ENCODE assay signal across 10 cellular contexts in genomic region chr1:151475175-151475574, GRCh38. TPM values are rescaled to one million over a fixed set of nuclear protein-coding genes. Genes with fewer than 3 reads are reported as not detected.
DNase-seq lines count a peak whose midpoint lies in the region; ATAC-seq and TF ChIP-seq lines count a peak whose summit lies in the region.
"Had no signal": no experiment of that assay in that cellular context is flagged by ENCODE, and none has a peak within 500 bp of the region (broad histone marks: within the 10 kb centered on the region; RNA-seq: fewer than 3 reads in every experiment).

No MANE protein-coding gene starts in this region.

- H3K4me3 Mint-ChIP-seq in activated naive CD4-positive, alpha-beta T cell treated with anti-CD3 and anti-CD28 coated beads for 36 hours: no peak overlapping the region
- H3K4me3 Mint-ChIP-seq in naive thymus-derived CD8-positive, alpha-beta T cell: no peak overlapping the region

- no peaks in the 10 kb centered on the region for H3K9me3 Mint-ChIP-seq in activated naive CD4-positive, alpha-beta T cell treated with anti-CD3 and anti-CD28 coated beads for 36 hours
- no peaks in the 10 kb centered on the region for H3K9me3 Mint-ChIP-seq in naive thymus-derived CD8-positive, alpha-beta T cell

- TF ChIP-seq CTCF in KMS-11 (conservative IDR thresholded peaks at IDR 0.05; ENCODE audit: low read depth, low read length): no peak
- no peak for TF ChIP-seq CTCF in testis (IDR thresholded peaks at IDR 0.05)

- POLR2A ChIA-PET in naive thymus-derived CD8-positive, alpha-beta T cell (lab: Charles Lee): interaction anchor here (0.6 to 5.8 kb wide), 4 partner anchors 9 to 734 kb away, joined by 3 to 39 read pairs (median 4); partner anchors contain the start of gene POGZ

- H3K9me3 ChIP-seq in testis: no peaks in the 10 kb centered on the region

- no peak for TF ChIP-seq POLR2A in testis (IDR thresholded peaks at IDR 0.05)

- peak; percentile 68 for ATAC-seq in HG02571 (IDR thresholded peaks at IDR 0.05; ENCODE audit: unreplicated experiment)
- no peak for ATAC-seq in naive thymus-derived CD8-positive, alpha-beta T cell

- no peaks in the 10 kb centered on the region for H3K27me3 Mint-ChIP-seq in activated naive CD4-positive, alpha-beta T cell treated with anti-CD3 and anti-CD28 coated beads for 36 hours (ENCODE audit: low read depth)
- peaks cover 0 to 8% (median 4%) of the 10 kb centered on the region in 5 donors for H3K27me3 Mint-ChIP-seq in naive thymus-derived CD8-positive, alpha-beta T cell

- no peaks in the 10 kb centered on the region for H4K20me1 ChIP-seq in KMS-11 (ENCODE audit: insufficient read depth)

- DNase-seq in activated naive CD4-positive, alpha-beta T cell treated with anti-CD3 and anti-CD28 coated beads for 36 hours: peak; percentile 60
- DNase-seq in activated naive CD4-positive, alpha-beta T cell treated with Interleukin-2 at 50 U/mL for 16 hours: no peak
- DNase-seq in stimulated activated CD8-positive, alpha-beta memory T cell treated with anti-CD3 and anti-CD28 coated beads, Interleukin-4, amount 100 ng/mL, for 48 hours: peak; percentile 38
- DNase-seq in activated CD8-positive, alpha-beta memory T cell treated with anti-CD3 and anti-CD28 coated beads, Interleukin-2, amount 50 U/mL, for 4 hours: no peak
- no peak for DNase-seq in testis
- no peak for DNase-seq in naive thymus-derived CD8-positive, alpha-beta T cell
- DNase-seq: GDM1, NCI-H526 had no signal

- H3K27me3 ChIP-seq in KMS-11 (ENCODE audit: insufficient read depth, low read depth) (no peaks in the 10 kb centered on the region), testis (no peaks in the 10 kb centered on the region)

- peak overlapping the region; percentile 0; the same call in 1 of the 2 replicates for H3K9ac ChIP-seq in KMS-11

- H3K36me3 Mint-ChIP-seq in activated naive CD4-positive, alpha-beta T cell treated with anti-CD3 and anti-CD28 coated beads for 36 hours (ENCODE audit: low read depth): no peaks in the 10 kb centered on the region
- H3K36me3 Mint-ChIP-seq in naive thymus-derived CD8-positive, alpha-beta T cell: no peaks in the 10 kb centered on the region

- peak overlapping the region; percentile 50 for H3K27ac ChIP-seq in KMS-11
- H3K27ac ChIP-seq in testis: no peak overlapping the region

- peak overlapping the region; percentile 37 for H3K4me2 ChIP-seq in KMS-11

- H3K4me1 Mint-ChIP-seq in activated naive CD4-positive, alpha-beta T cell treated with anti-CD3 and anti-CD28 coated beads for 36 hours (ENCODE audit: low read depth): peaks cover 28% of the 10 kb centered on the region
- peaks cover 5 to 12% (median 8%) of the 10 kb centered on the region in 4 donors for H3K4me1 Mint-ChIP-seq in naive thymus-derived CD8-positive, alpha-beta T cell

- H3K4me3 ChIP-seq in KMS-11 (IDR thresholded peaks at IDR 0.05; ENCODE audit: insufficient read depth, low read depth, low read length): peak overlapping the region; percentile 24
- H3K4me3 ChIP-seq in testis: no peak overlapping the region

- 71 to 100% methylated on average over 1 of the region's 1 CpG for WGBS in testis, 2 donors

- intact Hi-C loops in activated naive CD4-positive, alpha-beta T cell treated with anti-CD3 and anti-CD28 coated beads for 36 hours (cut with micrococcal nuclease): loop anchor here (1.0 to 5.0 kb wide), 2 partner anchors 20 to 33 kb away; no protein-coding TSS in a partner anchor
- intact Hi-C loops in testis (cut with DNase I; ENCODE audit: low total_unique reads): no loop called here

- no peak overlapping the region for H3K27ac Mint-ChIP-seq in activated naive CD4-positive, alpha-beta T cell treated with anti-CD3 and anti-CD28 coated beads for 36 hours
- H3K27ac Mint-ChIP-seq in naive thymus-derived CD8-positive, alpha-beta T cell: no peak overlapping the region

- H3K36me3 ChIP-seq in KMS-11 (ENCODE audit: insufficient read depth) (no peaks in the 10 kb centered on the region), testis (ENCODE audit: low read depth, missing control alignments) (no peaks in the 10 kb centered on the region)

- CTCF ChIA-PET in activated naive CD4-positive, alpha-beta T cell treated with anti-CD3 and anti-CD28 coated beads for 36 hours (lab: Charles Lee): interaction anchor here (0.7 to 1.7 kb wide), 6 partner anchors 15 to 135 kb away, joined by 3 to 5 read pairs (median 3); no protein-coding TSS in a partner anchor

- H2AFZ ChIP-seq in KMS-11 (ENCODE audit: low read depth): peak overlapping the region; percentile 25

- no peaks in the 10 kb centered on the region for H3K79me2 ChIP-seq in KMS-11 (ENCODE audit: insufficient read depth, low read depth)

- peaks cover 34% of the 10 kb centered on the region for H3K4me1 ChIP-seq in KMS-11 (ENCODE audit: low read depth, poor library complexity, severe bottlenecking)
- H3K4me1 ChIP-seq in testis: peaks cover 7% of the 10 kb centered on the region

RNA-seq across cellular contexts. Expression of gene POGZ, which starts 15.9 kb away (rescaled TPM):
- 10 to 100 TPM; 69.7 to 73.7 TPM for total RNA-seq in activated naive CD4-positive, alpha-beta T cell treated with anti-CD3 and anti-CD28 coated beads for 36 hours
- 100 to 1,000 TPM; 131 to 137 TPM for total RNA-seq in testis
- 84.3 TPM for polyA plus RNA-seq in testis (ENCODE audit: insufficient read depth, low read depth, low replicate concordance)
- 100 to 1,000 TPM; 101 to 112 TPM for total RNA-seq in naive thymus-derived CD8-positive, alpha-beta T cell
- polyA plus RNA-seq in naive thymus-derived CD8-positive, alpha-beta T cell: 1 to 10 TPM; 5.9 to 9.5 (median 9.0) TPM

RNA-seq across cellular contexts. Expression of gene CGN, which starts 36.0 kb away (rescaled TPM):
- total RNA-seq in activated naive CD4-positive, alpha-beta T cell treated with anti-CD3 and anti-CD28 coated beads for 36 hours: 1 to 10 TPM in 1 of 2 experiments, under 1 TPM in 1; 0.62 to 1.5 TPM
- total RNA-seq in testis: 10 to 100 TPM; 25.7 to 31.6 TPM
- 25.9 TPM for polyA plus RNA-seq in testis (ENCODE audit: insufficient read depth, low read depth, low replicate concordance)
- 1 to 10 TPM; 2.6 to 2.7 TPM for total RNA-seq in naive thymus-derived CD8-positive, alpha-beta T cell
- 1 to 10 TPM in 2 of 3 donors, under 1 TPM in 1; 0.08 to 1.3 (median 1.0) TPM for polyA plus RNA-seq in naive thymus-derived CD8-positive, alpha-beta T cell

Comparison
In these comparisons a context has a peak if more than half of its experiments do, and no peak if none do; other contexts are left out.
1. DNase-seq: peak in activated naive CD4-positive, alpha-beta T cell treated with anti-CD3 and anti-CD28 coated beads for 36 hours (single experiment) and stimulated activated CD8-positive, alpha-beta memory T cell treated with anti-CD3 and anti-CD28 coated beads, Interleukin-4, amount 100 ng/mL, for 48 hours (single experiment); none in activated naive CD4-positive, alpha-beta T cell treated with Interleukin-2 at 50 U/mL for 16 hours (single experiment), activated CD8-positive, alpha-beta memory T cell treated with anti-CD3 and anti-CD28 coated beads, Interleukin-2, amount 50 U/mL, for 4 hours (single experiment), testis (single experiment) and naive thymus-derived CD8-positive, alpha-beta T cell (0 of 10).
2. RNA of gene CGN, which starts 36.0 kb away (total RNA-seq): 25.7 to 31.6 TPM in testis; 2.6 to 2.7 TPM in naive thymus-derived CD8-positive, alpha-beta T cell and 0.62 to 1.5 TPM in activated naive CD4-positive, alpha-beta T cell treated with anti-CD3 and anti-CD28 coated beads for 36 hours; every median in the first group is over 4 times any median in the second.